Comparison of ENCODE assay signal across 11 cellular contexts in genomic region chr16:86515780-86516617, GRCh38. TPM values are rescaled to one million over a fixed set of nuclear protein-coding genes. Genes with fewer than 3 reads are reported as not detected.
DNase-seq lines count a peak whose midpoint lies in the region; ATAC-seq, FAIRE-seq and TF ChIP-seq lines count a peak whose summit lies in the region.
"Had no signal": no experiment of that assay in that cellular context is flagged by ENCODE, and none has a peak within 500 bp of the region (broad histone marks: within the 10 kb centered on the region; RNA-seq: fewer than 3 reads in every experiment).

No MANE protein-coding gene starts in this region.

- WGBS in GM23248 (ENCODE audit: low coverage in 1 of 2, low lambda C conversion rate in 2 of 2, missing lambda C conversion rate in 2 of 2), 2 experiments = 17 to 21% methylated on average over 51 to 63 of the region's 64 CpGs
- no CpG with 5 or more reads among the region's 64 CpGs for WGBS in iPS DF 6.9 (ENCODE audit: insufficient coverage, insufficient read length)
- 7% methylated on average over 63 of the region's 64 CpGs for WGBS in prostate gland

- H3K4me2 ChIP-seq in GM23248 (ENCODE audit: unreplicated experiment) = peak overlapping the region; percentile 50
- H3K4me2 ChIP-seq in astrocyte (ENCODE audit: low read length) = peak overlapping the region; percentile 83

- H3K9me2 ChIP-seq in GM23248 (ENCODE audit: insufficient read depth) = no peaks in the 10 kb centered on the region

- in situ Hi-C loops in GM23248 (cut with MboI) = loop anchor here (25.0 kb wide), 1 partner anchor 679 kb away; no protein-coding TSS in a partner anchor

- H3K4me1 Mint-ChIP-seq in astrocyte (ENCODE audit: low read depth, unreplicated experiment) = no peaks in the 10 kb centered on the region

- H3K4me1 ChIP-seq in GM23248 (ENCODE audit: insufficient read depth) = no peaks in the 10 kb centered on the region
- H3K4me1 ChIP-seq in astrocyte (ENCODE audit: insufficient read depth, low read length) = no peaks in the 10 kb centered on the region
- peaks cover 9% of the 10 kb centered on the region for H3K4me1 ChIP-seq in iPS DF 6.9 (ENCODE audit: control insufficient read depth, insufficient read depth, low read length)
- no peaks in the 10 kb centered on the region for H3K4me1 ChIP-seq in prostate gland (replicated peaks)
- H3K4me1 ChIP-seq: Caco-2 had no signal

- H3K9me3 ChIP-seq in GM23248 (ENCODE audit: low read depth) = no peaks in the 10 kb centered on the region
- H3K9me3 ChIP-seq in astrocyte (ENCODE audit: insufficient read depth, low read depth, low read length) = peaks cover 3% of the 10 kb centered on the region
- H3K9me3 ChIP-seq in iPS DF 6.9 (ENCODE audit: control insufficient read depth, insufficient read depth, low read length) = no peaks in the 10 kb centered on the region
- H3K9me3 ChIP-seq in prostate gland = no peaks in the 10 kb centered on the region
- H3K9me3 ChIP-seq: Caco-2 had no signal

- H2AFZ ChIP-seq in GM23248 (peak overlapping the region; percentile 50), astrocyte (ENCODE audit: low read depth, low read length) (peak overlapping the region; percentile 49)

- H3K36me3 Mint-ChIP-seq in astrocyte (ENCODE audit: low read depth, unreplicated experiment) = no peaks in the 10 kb centered on the region

- no peak overlapping the region for H3K9ac ChIP-seq in GM23248
- H3K9ac ChIP-seq in astrocyte (ENCODE audit: low read length) = no peak overlapping the region

- TF ChIP-seq CTCF in astrocyte (IDR thresholded peaks at IDR 0.05; ENCODE audit: insufficient read depth, low read depth, low read length) (no peak), prostate gland (IDR thresholded peaks at IDR 0.05) (no peak)

- peaks cover 74% of the 10 kb centered on the region for H3K27me3 Mint-ChIP-seq in astrocyte (ENCODE audit: low read depth, unreplicated experiment)

- no peak for ATAC-seq in GM18868 (IDR thresholded peaks at IDR 0.05; ENCODE audit: unreplicated experiment)

- H3K4me3 ChIP-seq in GM23248 (peak overlapping the region; percentile 50), astrocyte (ENCODE audit: insufficient read depth, low read depth, low read length) (no peak overlapping the region), iPS DF 6.9 (ENCODE audit: low read length) (0 out of 2 replicates have a peak overlapping the region, but pooled peaks have one; percentile 7), prostate gland (peak overlapping the region; percentile 7 to 45)

- DNase-seq in GM23248 (peak; percentile 54), astrocyte (ENCODE audit: low read depth) (peak; percentile 65), iPS DF 6.9 (ENCODE audit: low read depth, low spot score) (no peak), prostate gland (ENCODE audit: low spot score) (no peak), Kasumi-1 (lab: John Stamatoyannopoulos, UW) (no peak), COLO668 (lab: John Stamatoyannopoulos, UW; ENCODE audit: unreplicated experiment) (no peak), cerebellar cortex (ENCODE audit: low spot score) (no peak)
- DNase-seq: Caco-2; NCI-H1092 treated with DMSO at 0.1 percent for 48 hours; stimulated activated CD4-positive, alpha-beta T cell treated with anti-CD3 and anti-CD28 coated beads, Interleukin-2, amount 100 ng/mL, for 24 hours had no signal

- H3K4me3 Mint-ChIP-seq in astrocyte (ENCODE audit: unreplicated experiment) = no peak overlapping the region

- no peak overlapping the region for H3K27ac Mint-ChIP-seq in astrocyte (ENCODE audit: unreplicated experiment)

- H3F3A ChIP-seq in GM23248 (ENCODE audit: insufficient read depth) = no peaks in the 10 kb centered on the region

- H3K27me3 ChIP-seq in GM23248 (replicated peaks; ENCODE audit: insufficient read depth) (peaks cover 5% of the 10 kb centered on the region; the same call in 1 of the 2 replicates), astrocyte (ENCODE audit: insufficient read depth, low read length) (peaks cover 51% of the 10 kb centered on the region), iPS DF 6.9 (ENCODE audit: control insufficient read depth, insufficient read depth, low read length) (peaks cover 70% of the 10 kb centered on the region), prostate gland (replicated peaks; ENCODE audit: insufficient read depth) (peaks cover 58% of the 10 kb centered on the region)

- no peak for TF ChIP-seq POLR2A in prostate gland (IDR thresholded peaks at IDR 0.05)

- intact Hi-C loops in prostate gland (cut with DNase I) = loop anchor here (2.0 to 5.0 kb wide), 3 partner anchors 175 to 364 kb away; no protein-coding TSS in a partner anchor

- H3K79me2 ChIP-seq in GM23248 (ENCODE audit: insufficient read depth) = peaks cover 32% of the 10 kb centered on the region
- peaks cover 38% of the 10 kb centered on the region for H3K79me2 ChIP-seq in astrocyte (ENCODE audit: insufficient read depth, low read length)

- H3K27ac ChIP-seq in GM23248 (no peak overlapping the region), astrocyte (ENCODE audit: low read depth, low read length) (no peak overlapping the region), iPS DF 6.9 (ENCODE audit: low read length) (no peak overlapping the region), prostate gland (peak overlapping the region; percentile 86 to 87)

- no peak for FAIRE-seq in astrocyte (lab: Jason Lieb, UNC)

- H4K20me1 ChIP-seq in GM23248 (ENCODE audit: insufficient read depth) = no peaks in the 10 kb centered on the region
- H4K20me1 ChIP-seq in astrocyte (ENCODE audit: insufficient read depth, low read length) = peaks cover 41% of the 10 kb centered on the region

- H3K36me3 ChIP-seq in GM23248 (ENCODE audit: low read depth) (no peaks in the 10 kb centered on the region), astrocyte (ENCODE audit: insufficient read depth, low read length) (no peaks in the 10 kb centered on the region), iPS DF 6.9 (ENCODE audit: control insufficient read depth, insufficient read depth, low read length) (no peaks in the 10 kb centered on the region), prostate gland (no peaks in the 10 kb centered on the region)

- peaks cover 16% of the 10 kb centered on the region for H3K9me3 Mint-ChIP-seq in astrocyte (ENCODE audit: unreplicated experiment)

RNA-seq across cellular contexts. Expression of gene FOXF1, which starts 5.7 kb away (rescaled TPM):
- 1.5 and 4.0 TPM in 2 replicates for total RNA-seq in GM23248 (2014; rRNA removed; shearing (Covaris generic))
- 4.2 and 4.6 TPM in 2 replicates for polyA plus RNA-seq in GM23248 (2016; fragmentation: Nextera tagmentation; extraction: Ambion mirVana)
- total RNA-seq in astrocyte = 0.07 TPM in 1 of 2 replicates, not detected in the other
- 1 to 10 TPM; 5.3 to 6.9 TPM for total RNA-seq in prostate gland

RNA-seq across cellular contexts. Expression of gene MTHFSD, which starts 39.0 kb away (rescaled TPM):
- 12.9 and 14.0 TPM in 2 replicates for total RNA-seq in GM23248 (2014; rRNA removed; shearing (Covaris generic))
- 12.4 and 14.0 TPM in 2 replicates for polyA plus RNA-seq in GM23248 (2016; fragmentation: Nextera tagmentation; extraction: Ambion mirVana)
- total RNA-seq in astrocyte (15.6 and 16.5 TPM in 2 replicates), prostate gland (10 to 100 TPM; 23.7 to 43.8 TPM)

RNA-seq across cellular contexts. Expression of gene FOXC2, which starts 50.6 kb away (rescaled TPM):
- 0.51 and 1.2 TPM in 2 replicates for total RNA-seq in GM23248 (2014; rRNA removed; shearing (Covaris generic))
- 2.5 and 3.0 TPM in 2 replicates for polyA plus RNA-seq in GM23248 (2016; fragmentation: Nextera tagmentation; extraction: Ambion mirVana)
- 15.8 and 15.9 TPM in 2 replicates for total RNA-seq in astrocyte
- total RNA-seq in prostate gland = 1 to 10 TPM in 1 of 2 donors, under 1 TPM in 1; 0.41 to 6.5 TPM
- total RNA-seq: Caco-2 had no signal

Comparison
In these comparisons a context has a peak if more than half of its experiments do, and no peak if none do; other contexts are left out.
1. DNase-seq: peak in GM23248 (single experiment) and astrocyte (single experiment); none in iPS DF 6.9 (single experiment), prostate gland (single experiment), Kasumi-1 (0 of 2), COLO668 (single experiment) and cerebellar cortex (single experiment).
2. H3K27ac ChIP-seq: peak in prostate gland (2 of 2); none in GM23248 (single experiment), astrocyte (single experiment) and iPS DF 6.9 (single experiment).